Comparison of ENCODE assay signal across 8 cellular contexts in the genomic region with DNA sequence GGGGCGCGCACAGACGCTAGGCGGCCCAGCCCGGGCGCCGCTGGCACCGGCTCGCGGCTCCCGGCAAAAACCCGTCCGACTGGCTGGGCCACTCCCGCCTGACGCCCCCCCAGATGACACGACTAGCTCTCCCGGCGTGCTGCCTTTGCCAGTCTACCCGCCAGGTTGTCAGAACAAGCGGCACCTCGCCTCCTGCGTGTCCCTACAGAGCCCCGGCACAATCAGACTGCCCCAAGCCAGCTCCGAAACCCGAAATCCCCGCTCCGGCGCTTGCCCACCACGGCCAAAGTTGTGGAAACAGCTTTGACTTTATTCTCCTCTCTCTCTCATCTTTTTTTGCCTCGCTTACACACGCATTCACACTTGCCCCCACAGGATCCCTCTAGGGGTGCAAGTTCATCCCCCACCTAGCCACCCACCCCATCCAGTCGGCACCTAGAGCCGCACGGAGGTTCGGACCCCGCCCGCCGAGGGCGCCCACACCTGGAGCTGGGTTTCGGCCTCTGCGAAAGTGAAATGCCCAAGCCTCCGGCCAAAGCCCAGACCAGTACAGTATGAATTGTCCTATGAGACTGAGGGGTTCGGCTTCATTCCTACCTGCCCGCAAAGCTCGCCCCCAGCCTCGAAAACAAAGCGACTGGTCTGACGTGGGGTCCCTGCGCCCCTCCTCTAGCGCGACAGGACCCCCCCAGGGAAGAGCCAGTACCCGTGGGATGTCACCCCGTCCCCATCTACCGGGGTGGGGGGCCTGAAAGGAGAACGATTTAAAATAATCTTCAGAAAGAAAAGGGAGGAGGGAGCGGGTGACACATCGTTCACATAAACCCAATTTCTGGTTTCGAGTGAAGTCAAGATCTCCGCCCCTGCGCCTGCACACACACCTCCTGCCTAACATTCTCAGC. TPM values are rescaled to one million over a fixed set of nuclear protein-coding genes. Genes with fewer than 3 reads are reported as not detected.
DNase-seq lines count a peak whose midpoint lies in the region; ATAC-seq lines count a peak whose summit lies in the region.

No MANE protein-coding gene starts in this region.

- peak; percentile 63 for DNase-seq in activated CD8-positive, alpha-beta memory T cell treated with anti-CD3 and anti-CD28 coated beads for 24 hours
- no peak for DNase-seq in activated CD8-positive, alpha-beta memory T cell treated with anti-CD3 and anti-CD28 coated beads, Interleukin-2, amount 50 U/mL, for 4 hours
- DNase-seq in activated CD4-positive, alpha-beta memory T cell treated with anti-CD3 and anti-CD28 coated beads for 36 hours, result peak; percentile 42
- no peak for DNase-seq in hippocampal formation (lab: John Stamatoyannopoulos, UW)
- no peak for DNase-seq in NCI-H524 treated with DMSO at 0.1 percent for 48 hours (lab: John Stamatoyannopoulos, UW)

- H3K9me3 Mint-ChIP-seq in activated CD4-positive, alpha-beta memory T cell treated with anti-CD3 and anti-CD28 coated beads for 36 hours, result peaks cover 14% of the 10 kb centered on the region

- H3K27me3 ChIP-seq in iPS-18a (ENCODE audit: control insufficient read depth, insufficient read depth, low read length), result peaks cover 99% of the 10 kb centered on the region
- peaks cover 74 to 92% (median 77%) of the 10 kb centered on the region in 5 donors for H3K27me3 ChIP-seq in subcutaneous abdominal adipose tissue (ENCODE audit: control insufficient read depth in 5 of 5, insufficient read depth in 4 of 5, low read length in 5 of 5)

- POLR2A ChIA-PET in activated CD4-positive, alpha-beta memory T cell treated with anti-CD3 and anti-CD28 coated beads for 36 hours (lab: Charles Lee), result interaction anchor here (0.8 kb wide), 1 partner anchor 15 kb away, joined by 3 read pairs; no protein-coding TSS in a partner anchor

- no peaks in the 10 kb centered on the region for H3K36me3 ChIP-seq in iPS-18a (ENCODE audit: control insufficient read depth, low read depth, low read length)
- H3K36me3 ChIP-seq in subcutaneous abdominal adipose tissue (ENCODE audit: control insufficient read depth in 5 of 5, insufficient read depth in 5 of 5, low read length in 5 of 5), result no peaks in the 10 kb centered on the region

- peak; percentile 28 for ATAC-seq in HG03354 (IDR thresholded peaks at IDR 0.05; ENCODE audit: poor library complexity, severe bottlenecking, unreplicated experiment)

- intact Hi-C loops in activated CD4-positive, alpha-beta memory T cell treated with anti-CD3 and anti-CD28 coated beads for 36 hours (cut with micrococcal nuclease), result loop anchor here (1.0 kb wide), 1 partner anchor 9 kb away; no protein-coding TSS in a partner anchor

- CTCF ChIA-PET in activated CD4-positive, alpha-beta memory T cell treated with anti-CD3 and anti-CD28 coated beads for 36 hours (lab: Charles Lee), result interaction anchor here (1.2 kb wide), 1 partner anchor 9 kb away, joined by 4 read pairs; no protein-coding TSS in a partner anchor

- H3K4me3 ChIP-seq in iPS-18a (ENCODE audit: low read length), result peak overlapping the region; percentile 37
- peak overlapping the region in 4 of 5 donors; percentile 78 to 85 (median 83) for H3K4me3 ChIP-seq in subcutaneous abdominal adipose tissue (ENCODE audit: low read depth in 1 of 5, low read length in 5 of 5)

- H3K27ac ChIP-seq in iPS-18a (ENCODE audit: low read length), result no peak overlapping the region
- no peak overlapping the region for H3K27ac ChIP-seq in subcutaneous abdominal adipose tissue (ENCODE audit: low read depth, low read length)

- H3K4me1 ChIP-seq in iPS-18a (ENCODE audit: control insufficient read depth, low read depth, low read length) (peaks cover 39% of the 10 kb centered on the region), subcutaneous abdominal adipose tissue (ENCODE audit: control insufficient read depth in 5 of 5, insufficient read depth in 5 of 5, low read length in 5 of 5) (peaks cover 5 to 58% (median 56%) of the 10 kb centered on the region in 5 donors)

- peaks cover 35% of the 10 kb centered on the region for H3K4me1 Mint-ChIP-seq in activated CD4-positive, alpha-beta memory T cell treated with anti-CD3 and anti-CD28 coated beads for 36 hours (ENCODE audit: low read depth)

- H3K9ac ChIP-seq in iPS-18a (ENCODE audit: low read length) (no peak overlapping the region), subcutaneous abdominal adipose tissue (ENCODE audit: low read length in 5 of 5) (no peak overlapping the region)

- peak overlapping the region; percentile 1 for H3K27ac Mint-ChIP-seq in activated CD4-positive, alpha-beta memory T cell treated with anti-CD3 and anti-CD28 coated beads for 36 hours

- H3K36me3 Mint-ChIP-seq in activated CD4-positive, alpha-beta memory T cell treated with anti-CD3 and anti-CD28 coated beads for 36 hours, result peaks cover 24% of the 10 kb centered on the region

- H3K27me3 Mint-ChIP-seq in activated CD4-positive, alpha-beta memory T cell treated with anti-CD3 and anti-CD28 coated beads for 36 hours, result peaks cover 82% of the 10 kb centered on the region

- H3K4me3 Mint-ChIP-seq in activated CD4-positive, alpha-beta memory T cell treated with anti-CD3 and anti-CD28 coated beads for 36 hours, result peak overlapping the region; percentile 72

- no peaks in the 10 kb centered on the region for H3K9me3 ChIP-seq in iPS-18a (ENCODE audit: control insufficient read depth, low read depth, low read length)
- H3K9me3 ChIP-seq in subcutaneous abdominal adipose tissue (ENCODE audit: control insufficient read depth in 5 of 5, low read length in 5 of 5), result peaks cover 0 to 2% (median 0%) of the 10 kb centered on the region in 5 donors

RNA-seq across cellular contexts. Expression of gene TFAP2A, which starts 1.7 kb away (rescaled TPM):
- total RNA-seq in activated CD4-positive, alpha-beta memory T cell treated with anti-CD3 and anti-CD28 coated beads for 36 hours, result under 1 TPM in 1 of 2 experiments, not detected in 1; 0.21 TPM

Comparison
In these comparisons a context has a peak if more than half of its experiments do, and no peak if none do; other contexts are left out.
1. DNase-seq: peak in activated CD8-positive, alpha-beta memory T cell treated with anti-CD3 and anti-CD28 coated beads for 24 hours (single experiment) and activated CD4-positive, alpha-beta memory T cell treated with anti-CD3 and anti-CD28 coated beads for 36 hours (single experiment); none in activated CD8-positive, alpha-beta memory T cell treated with anti-CD3 and anti-CD28 coated beads, Interleukin-2, amount 50 U/mL, for 4 hours (single experiment), hippocampal formation (0 of 2) and NCI-H524 treated with DMSO at 0.1 percent for 48 hours (single experiment).